Comparison of ENCODE assay signal across 3 cellular contexts in the genomic region with DNA sequence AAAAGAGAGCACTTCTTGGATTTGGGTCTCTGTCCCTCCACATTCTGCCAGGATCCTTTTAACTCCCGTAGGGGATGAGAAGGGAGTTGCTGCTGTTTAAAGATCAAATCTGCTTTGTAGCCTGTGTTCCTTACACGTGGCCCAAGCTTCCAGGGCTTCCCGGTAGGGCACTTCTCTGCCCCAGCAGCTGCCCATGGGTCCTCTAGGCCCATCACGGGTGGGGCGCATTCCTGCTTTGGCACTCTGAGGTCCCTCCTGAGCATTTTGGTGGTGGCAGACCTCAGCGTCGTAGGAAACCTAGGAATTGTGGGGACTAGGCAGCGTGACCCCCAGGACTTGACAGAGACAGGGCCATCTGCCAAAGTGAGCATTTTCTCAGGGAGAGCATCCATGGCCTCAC.
"Had no signal": no experiment of that assay in that cellular context is flagged by ENCODE, and none has a peak within 500 bp of the region (broad histone marks: within the 10 kb centered on the region; RNA-seq: fewer than 3 reads in every experiment).

No MANE protein-coding gene starts in this region.

- ATAC-seq: GM12878 had no signal

- DNase-seq: GDM1, GF-D8 had no signal

- H3K4me3 ChIP-seq: GM12878 had no signal
